ENCODE assay signal across 8 cellular contexts in genomic region chr1:161046574-161047167, GRCh38. TPM values are rescaled to one million over a fixed set of nuclear protein-coding genes. Genes with fewer than 3 reads are reported as not detected.
A peak's percentile ranks its signal among the peaks of the same experiment; 100 is the strongest.
DNase-seq lines count a peak whose midpoint lies in the region; ATAC-seq, FAIRE-seq and TF ChIP-seq lines count a peak whose summit lies in the region.

No MANE protein-coding gene starts in this region.

- no peak overlapping the region for H2AFZ ChIP-seq in fibroblast of lung (ENCODE audit: low read length)

- peaks cover 7% of the 10 kb centered on the region for H3K4me1 ChIP-seq in RWPE2 (ENCODE audit: insufficient read depth, poor library complexity, severe bottlenecking)
- no peaks in the 10 kb centered on the region for H3K4me1 ChIP-seq in fibroblast of lung (ENCODE audit: control insufficient read depth, extremely low read depth, insufficient read depth, low read length)

- H3K4me3 ChIP-seq in RWPE2 (ENCODE audit: severe bottlenecking) (peak overlapping the region; percentile 62), fibroblast of lung (replicated peaks in 1 of 4; ENCODE audit: control extremely low read depth in 1 of 4, insufficient read depth in 1 of 4, low read depth in 3 of 4, low read length in 4 of 4) (peak overlapping the region in 3 of 4 experiments; percentile 86 to 98 (median 91)), skeletal muscle cell (ENCODE audit: low read depth, low read length) (peak overlapping the region; percentile 87)

- TF ChIP-seq CTCF in RWPE2 (IDR thresholded peaks at IDR 0.05; ENCODE audit: poor library complexity, severe bottlenecking), result no peak
- TF ChIP-seq CTCF in fibroblast of lung (conservative IDR thresholded peaks at IDR 0.05 in 1 of 2, IDR thresholded peaks at IDR 0.05 in 1 of 2; ENCODE audit: low read depth in 1 of 2, low read length in 2 of 2), result no peak

- H3K4me2 ChIP-seq in fibroblast of lung (ENCODE audit: extremely low read depth, insufficient read depth, low read length), result peak overlapping the region; percentile 82

- ATAC-seq in HG02623 (IDR thresholded peaks at IDR 0.05; ENCODE audit: unreplicated experiment) (peak; percentile 28), RWPE2 (ENCODE audit: low read depth) (no peak)

- H3K27me3 ChIP-seq in RWPE2 (ENCODE audit: insufficient read depth, poor library complexity, severe bottlenecking) (no peaks in the 10 kb centered on the region), fibroblast of lung (ENCODE audit: control insufficient read depth, insufficient read depth, low read length) (no peaks in the 10 kb centered on the region)

- H3K9me3 ChIP-seq in RWPE2 (ENCODE audit: severe bottlenecking) (no peaks in the 10 kb centered on the region), fibroblast of lung (ENCODE audit: control insufficient read depth, insufficient read depth, low read depth, low read length) (no peaks in the 10 kb centered on the region)

- peak; percentile 88 for FAIRE-seq in GM18507 (lab: Jason Lieb, UNC)

- no peak for DNase-seq in GM18507 (ENCODE audit: extremely low spot score, insufficient read length, low read depth)
- no peak for DNase-seq in RWPE2 (ENCODE audit: low spot score)
- no peak for DNase-seq in fibroblast of lung (ENCODE audit: low read depth in 2 of 2)
- DNase-seq in skeletal muscle cell (ENCODE audit: low read depth), result no peak
- DNase-seq in NCI-H2196 treated with DMSO at 0.1 percent for 48 hours (lab: John Stamatoyannopoulos, UW; ENCODE audit: unreplicated experiment), result no peak
- DNase-seq in T1000 (lab: John Stamatoyannopoulos, UW), result no peak
- DNase-seq in NCI-H2196 (lab: John Stamatoyannopoulos, UW; ENCODE audit: unreplicated experiment), result no peak

- H4K20me1 ChIP-seq in fibroblast of lung (ENCODE audit: control insufficient read depth, extremely low read depth, insufficient read depth, low read length), result no peaks in the 10 kb centered on the region

- no peak overlapping the region for H3K9ac ChIP-seq in fibroblast of lung (ENCODE audit: insufficient read depth, low read length)

- H3K79me2 ChIP-seq in fibroblast of lung (ENCODE audit: control insufficient read depth, insufficient read depth, low read length), result peaks cover 15% of the 10 kb centered on the region

- H3K36me3 ChIP-seq in RWPE2 (ENCODE audit: low read depth) (peaks cover 15% of the 10 kb centered on the region), fibroblast of lung (ENCODE audit: control insufficient read depth, insufficient read depth, low read length) (peaks cover 6% of the 10 kb centered on the region)

- H3K27ac ChIP-seq in RWPE2 (ENCODE audit: poor library complexity, severe bottlenecking) (peak overlapping the region; percentile 74), fibroblast of lung (ENCODE audit: insufficient read depth, low read length) (peak overlapping the region; percentile 95)

RNA-seq across cellular contexts. Expression of gene USF1, which starts 0.9 kb away (rescaled TPM):
- 71.7 and 80.1 TPM in 2 replicates for total RNA-seq in fibroblast of lung
- 23.9 and 25.0 TPM in 2 replicates for polyA plus RNA-seq in fibroblast of lung
- 27.9 and 32.5 TPM in 2 replicates for polyA plus RNA-seq in fibroblast of lung (2012)
- polyA minus RNA-seq in fibroblast of lung (ENCODE audit: low replicate concordance), result 69.9 and 134 TPM in 2 replicates

RNA-seq across cellular contexts. Expression of gene TSTD1, which starts 7.9 kb away (rescaled TPM):
- 0.66 and 0.77 TPM in 2 replicates for total RNA-seq in fibroblast of lung
- 0.24 and 7.5 TPM in 2 replicates for polyA plus RNA-seq in fibroblast of lung
- 5.7 TPM in 1 of 2 replicates, not detected in the other for polyA plus RNA-seq in fibroblast of lung (2012)
- polyA minus RNA-seq in fibroblast of lung (ENCODE audit: low replicate concordance), result 1.0 TPM in 1 of 2 replicates, not detected in the other

RNA-seq across cellular contexts. Expression of gene ARHGAP30, which starts 23.0 kb away (rescaled TPM):
- not detected in 2 replicates for total RNA-seq in fibroblast of lung
- polyA plus RNA-seq in fibroblast of lung, result 0.01 TPM in 1 of 2 replicates, not detected in the other
- polyA plus RNA-seq in fibroblast of lung (2012), result 0.20 and 0.27 TPM in 2 replicates
- polyA minus RNA-seq in fibroblast of lung (ENCODE audit: low replicate concordance), result not detected in 2 replicates

RNA-seq across cellular contexts. Expression of gene F11R, which starts 25.7 kb away (rescaled TPM):
- 0.66 and 2.1 TPM in 2 replicates for total RNA-seq in fibroblast of lung
- polyA plus RNA-seq in fibroblast of lung, result 0.50 and 1.5 TPM in 2 replicates
- 0.16 and 0.25 TPM in 2 replicates for polyA plus RNA-seq in fibroblast of lung (2012)
- 0.33 TPM in 1 of 2 replicates, not detected in the other for polyA minus RNA-seq in fibroblast of lung (ENCODE audit: low replicate concordance)

RNA-seq across cellular contexts. Expression of gene NECTIN4, which starts 42.7 kb away (rescaled TPM):
- under 0.01 and 0.33 TPM in 2 replicates for total RNA-seq in fibroblast of lung
- polyA plus RNA-seq in fibroblast of lung, result 0.07 and 0.16 TPM in 2 replicates
- polyA plus RNA-seq in fibroblast of lung (2012), result not detected in 2 replicates
- polyA minus RNA-seq in fibroblast of lung (ENCODE audit: low replicate concordance), result 3.1 TPM in 1 of 2 replicates, not detected in the other
